ENCODE assay signal across 8 cellular contexts in the genomic region with DNA sequence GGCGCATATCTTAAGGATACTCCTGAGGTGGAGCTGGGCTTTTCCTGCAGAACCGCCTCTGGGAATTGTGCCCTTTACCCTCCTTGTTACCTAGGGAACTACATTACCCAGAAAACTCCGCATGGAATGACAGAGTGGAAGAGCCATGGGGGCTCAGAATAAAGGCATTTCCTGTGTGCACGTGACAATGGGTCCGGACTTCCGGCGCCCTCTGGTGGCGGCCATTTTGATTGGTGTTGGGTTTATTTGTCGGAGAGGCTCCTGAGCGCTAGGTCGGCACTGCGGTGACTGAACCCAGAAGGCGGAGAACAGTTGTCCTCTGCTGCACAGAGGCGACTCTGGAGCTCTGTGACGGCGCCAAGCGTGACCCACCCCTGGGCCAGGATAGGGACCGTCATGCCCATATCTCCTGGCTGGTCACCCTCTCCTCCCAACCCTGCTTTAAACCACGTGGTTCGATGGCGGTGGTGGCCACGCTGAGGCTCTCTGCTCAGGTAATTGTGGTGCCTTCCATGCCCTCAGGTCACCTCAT. TPM values are rescaled to one million over a fixed set of nuclear protein-coding genes. Genes with fewer than 3 reads are reported as not detected.
DNase-seq lines count a peak whose midpoint lies in the region; ATAC-seq lines count a peak whose summit lies in the region.

A gene (plus strand): TSS at position 229 of the 532 bp plus-strand sequence. CDS start 230 bp downstream, at position 459.

- no peaks in the 10 kb centered on the region for H3K9me3 ChIP-seq in HUES64 (ENCODE audit: insufficient read depth, low read depth, low read length)

- under 1% methylated on average over 22 of the region's 22 CpGs for WGBS in HUES64

- H3K36me3 ChIP-seq in HUES64 (ENCODE audit: insufficient read depth, low read length), result peaks cover 14% of the 10 kb centered on the region; the same call in 1 of the 2 replicates

- DNase-seq in AG08395 (ENCODE audit: low spot score), result peak; percentile 19
- peak; percentile 19 for DNase-seq in activated T-cell treated with anti-CD3 and anti-CD28 coated beads for 24 hours (ENCODE audit: low read depth)
- DNase-seq in fibroblast of gingiva (ENCODE audit: low read depth), result peak; percentile 40
- DNase-seq in middle frontal gyrus (ENCODE audit: extremely low spot score, low spot score), result peak; percentile 60
- peak in 40 of 49 donors; percentile 1 to 72 (median 20) for DNase-seq in substantia nigra (lab: John Stamatoyannopoulos, UW)
- DNase-seq in cortex of kidney (lab: John Stamatoyannopoulos, UW), result no peak

- no peaks in the 10 kb centered on the region for H3K27me3 ChIP-seq in HUES64 (ENCODE audit: insufficient read depth, low read length)

- no peak for ATAC-seq in GM21447 (IDR thresholded peaks at IDR 0.05; ENCODE audit: unreplicated experiment)

- peak within 1 kb of the TSS; percentile 91 for H3K9ac ChIP-seq in HUES64 (ENCODE audit: low read depth, low read length)

- peaks cover 13% of the 10 kb centered on the region; the same call in 1 of the 2 replicates for H3K4me1 ChIP-seq in HUES64 (ENCODE audit: insufficient read depth, low read length)

- peak within 1 kb of the TSS; percentile 71 for H3K4me3 ChIP-seq in HUES64 (ENCODE audit: low read length)

- H3K27ac ChIP-seq in HUES64 (ENCODE audit: low read depth, low read length) (peak within 1 kb of the TSS; percentile 93), substantia nigra (ENCODE audit: low read depth, low read length, poor library complexity, severe bottlenecking) (no peak within 1 kb of the TSS)

RNA-seq across cellular contexts. Expression of the gene that starts here (rescaled TPM):
- 18.8 TPM for polyA plus RNA-seq in HUES64 (2013, experiment 1 of 2)
- polyA plus RNA-seq in HUES64 (2013, experiment 2 of 2), result 19.2 TPM
